In genomic region chr1:87760100-87760499, GRCh38 we compare ENCODE assay signal across 17 cellular contexts.
"Had no signal": no experiment of that assay in that cellular context is flagged by ENCODE, and none has a peak within 500 bp of the region (broad histone marks: within the 10 kb centered on the region; RNA-seq: fewer than 3 reads in every experiment).

No MANE protein-coding gene starts in this region.

- H2AFZ ChIP-seq: hepatocyte, neural progenitor cell had no signal

- H3K4me2 ChIP-seq: hepatocyte, neural progenitor cell had no signal

- H3K4me3 ChIP-seq: coronary artery, hepatocyte, neural progenitor cell, tibial nerve, uterus had no signal

- H3K9ac ChIP-seq: neural progenitor cell had no signal

- H3K27ac ChIP-seq: brain microvascular endothelial cell, coronary artery, foreskin keratinocyte, hepatocyte, neural progenitor cell, tibial nerve, uterus had no signal

- H3K9me3 ChIP-seq: tibial nerve, uterus had no signal

- H3K4me1 ChIP-seq: foreskin keratinocyte, neural progenitor cell, uterus had no signal

- H3K36me3 ChIP-seq: brain microvascular endothelial cell, neural progenitor cell, tibial nerve, uterus had no signal

- H3K27me3 ChIP-seq: brain microvascular endothelial cell, foreskin keratinocyte, hepatocyte, neural progenitor cell, tibial nerve, uterus had no signal

- H3K79me2 ChIP-seq: hepatocyte had no signal

- DNase-seq: activated CD4-positive, alpha-beta T cell treated with anti-CD3 and anti-CD28 coated beads for 36 hours; activated CD4-positive, alpha-beta T cell treated with anti-CD3 and anti-CD28 coated beads, Interleukin-2, amount 50 U/mL, for 48 hours; activated naive CD4-positive, alpha-beta T cell treated with Interleukin-2 at 50 U/mL for 16 hours; activated naive CD8-positive, alpha-beta T cell treated with anti-CD3 and anti-CD28 coated beads, Interleukin-2, amount 10 ng/mL, durations not matched to agents 7 days and 5 days; brain microvascular endothelial cell; central memory CD4-positive, alpha-beta T cell; foreskin keratinocyte; left cardiac atrium; mesendoderm; naive thymus-derived CD4-positive, alpha-beta T cell; stimulated activated naive CD8-positive, alpha-beta T cell treated with anti-CD3 and anti-CD28 coated beads, Interleukin-15, Interleukin-2, amounts not matched to agents 100 U/mL and 50 U/mL, for 24 hours; uterus had no signal

- ATAC-seq: activated CD4-positive, alpha-beta T cell treated with anti-CD3 and anti-CD28 coated beads for 36 hours; foreskin keratinocyte; left cardiac atrium; naive thymus-derived CD4-positive, alpha-beta T cell; stimulated activated naive CD8-positive, alpha-beta T cell treated with anti-CD3 and anti-CD28 coated beads, Interleukin-15, Interleukin-2, amounts not matched to agents 100 U/mL and 50 U/mL, for 24 hours; WTC11 had no signal
